In genomic region chr10:33616921-33617320, GRCh38 we compare ENCODE assay signal across 29 cellular contexts.
A peak's percentile ranks its signal among the peaks of the same experiment; 100 is the strongest.
DNase-seq lines count a peak whose midpoint lies in the region; ATAC-seq, FAIRE-seq and TF ChIP-seq lines count a peak whose summit lies in the region.
"Had no signal": no experiment of that assay in that cellular context is flagged by ENCODE, and none has a peak within 500 bp of the region (broad histone marks: within the 10 kb centered on the region; RNA-seq: fewer than 3 reads in every experiment).

No MANE protein-coding gene starts in this region.

- H3K23ac ChIP-seq in neuronal stem cell (ENCODE audit: low read depth, low read length, poor library complexity): no peak overlapping the region

- H3K36me3 ChIP-seq in adipocyte (ENCODE audit: control insufficient read depth, insufficient read depth, low read length, severe bottlenecking) (no peaks in the 10 kb centered on the region), neuronal stem cell (replicated peaks in 1 of 2; ENCODE audit: control insufficient read depth in 2 of 2, insufficient read depth in 2 of 2, low read length in 2 of 2) (no peaks in the 10 kb centered on the region)
- H3K36me3 ChIP-seq: colonic mucosa, MG63, ovary, upper lobe of left lung had no signal

- H3K4me3 ChIP-seq in adipocyte (ENCODE audit: low read length) (no peak overlapping the region), fibroblast of pulmonary artery (replicated peaks; ENCODE audit: low read depth, low read length) (no peak overlapping the region), neuronal stem cell (ENCODE audit: low read length in 2 of 2) (no peak overlapping the region)
- H3K4me3 ChIP-seq: colonic mucosa, MG63, ovary, upper lobe of left lung had no signal

- no peak overlapping the region for H2BK5ac ChIP-seq in neuronal stem cell (ENCODE audit: low read length)

- H3K9ac ChIP-seq in adipocyte (ENCODE audit: low read length): no peak overlapping the region
- no peak overlapping the region for H3K9ac ChIP-seq in neuronal stem cell (ENCODE audit: low read depth, low read length, poor library complexity)
- H3K9ac ChIP-seq: SK-N-SH had no signal

- H3K4me1 ChIP-seq in adipocyte (ENCODE audit: control insufficient read depth, insufficient read depth, low read length) (peaks cover 21% of the 10 kb centered on the region), neuronal stem cell (ENCODE audit: control insufficient read depth in 2 of 2, insufficient read depth in 1 of 2, low read depth in 1 of 2, low read length in 2 of 2) (peaks cover 0 to 2% of the 10 kb centered on the region in 2 donors)
- H3K4me1 ChIP-seq: colonic mucosa had no signal

- no peak overlapping the region for H3K4ac ChIP-seq in neuronal stem cell (ENCODE audit: low read length)

- FAIRE-seq in RCC 7860 (lab: Jason Lieb, UNC): no peak
- FAIRE-seq: HTR-8/SVneo, islet of Langerhans had no signal

- H3K27ac ChIP-seq in neuronal stem cell (replicated peaks; ENCODE audit: low read length): no peak overlapping the region
- H3K27ac ChIP-seq: colonic mucosa, ovary, upper lobe of left lung had no signal

- no CpG with 5 or more reads among the region's 1 CpG for WGBS in neuronal stem cell (ENCODE audit: extremely low coverage in 2 of 2, insufficient read length in 2 of 2, insufficient replicate concordance in 1 of 2), 2 donors

- H2AK5ac ChIP-seq in neuronal stem cell (ENCODE audit: low read depth, low read length): no peak overlapping the region

- no peak for ATAC-seq in HG02981 (IDR thresholded peaks at IDR 0.05; ENCODE audit: unreplicated experiment)
- ATAC-seq: activated CD4-positive, alpha-beta T cell treated with anti-CD3 and anti-CD28 coated beads for 36 hours; activated CD8-positive, alpha-beta T cell treated with anti-CD3 and anti-CD28 coated beads, Interleukin-2, amount 10 ng/mL, durations not matched to agents 7 days and 5 days; HCT116; natural killer cell had no signal

- H2AFZ ChIP-seq in neuronal stem cell (ENCODE audit: low read length): peak overlapping the region; percentile 16

- no peak overlapping the region for H4K8ac ChIP-seq in neuronal stem cell (ENCODE audit: low read depth, low read length)

- no peak overlapping the region for H2BK120ac ChIP-seq in neuronal stem cell (ENCODE audit: low read depth, low read length)

- no peak for TF ChIP-seq CTCF in fibroblast of pulmonary artery (IDR thresholded peaks at IDR 0.05; ENCODE audit: low read length, missing control alignments)

- no peak overlapping the region for H4K91ac ChIP-seq in neuronal stem cell (ENCODE audit: low read depth, low read length, poor library complexity)

- no peaks in the 10 kb centered on the region for H3K27me3 ChIP-seq in adipocyte (replicated peaks; ENCODE audit: control insufficient read depth, insufficient read depth, low read length)
- no peaks in the 10 kb centered on the region for H3K27me3 ChIP-seq in neuronal stem cell (ENCODE audit: control insufficient read depth in 3 of 3, insufficient read depth in 3 of 3, low read depth in 1 of 3, low read length in 3 of 3)
- H3K27me3 ChIP-seq: colonic mucosa, MG63, ovary, upper lobe of left lung had no signal

- no peak overlapping the region for H3K18ac ChIP-seq in neuronal stem cell (ENCODE audit: low read length)

- no peak overlapping the region for H2BK15ac ChIP-seq in neuronal stem cell (ENCODE audit: low read length)

- no peaks in the 10 kb centered on the region for H3K79me1 ChIP-seq in neuronal stem cell (ENCODE audit: low read depth, low read length)

- H3K14ac ChIP-seq in neuronal stem cell (ENCODE audit: low read length): no peak overlapping the region

- H3K9me3 ChIP-seq in adipocyte (ENCODE audit: control insufficient read depth, low read length) (no peaks in the 10 kb centered on the region), neuronal stem cell (replicated peaks in 1 of 2; ENCODE audit: control insufficient read depth in 2 of 2, insufficient read depth in 1 of 2, low read depth in 1 of 2, low read length in 2 of 2) (peaks cover 2 to 5% of the 10 kb centered on the region in 2 donors)
- H3K9me3 ChIP-seq: colonic mucosa, ovary, SK-N-SH, upper lobe of left lung had no signal

- DNase-seq in EH (ENCODE audit: low read depth) (peak; percentile 13), adipocyte (ENCODE audit: low read depth) (peak; percentile 47), fibroblast of pulmonary artery (ENCODE audit: low read depth) (peak; percentile 20), neuronal stem cell (ENCODE audit: low spot score) (no peak), ureter (ENCODE audit: low spot score) (no peak), NCI-H1092 treated with DMSO at 0.1 percent for 48 hours (lab: John Stamatoyannopoulos, UW) (no peak), RCC 7860 (ENCODE audit: low spot score) (no peak)
- DNase-seq: activated CD4-positive, alpha-beta T cell treated with anti-CD3 and anti-CD28 coated beads for 36 hours; activated CD8-positive, alpha-beta T cell treated with anti-CD3 and anti-CD28 coated beads, Interleukin-2, amount 10 ng/mL, durations not matched to agents 7 days and 5 days; activated effector memory CD4-positive, alpha-beta T cell treated with anti-CD3 and anti-CD28 coated beads, Interleukin-2, amount 50 U/mL, for 16 hours; activated T-cell treated with anti-CD3 and anti-CD28 coated beads for 4 hours; colonic mucosa; COR-L47; DMS79 treated with DMSO at 0.1 percent for 48 hours; effector CD8-positive, alpha-beta T cell; KG1; MG63; natural killer cell; NCI-H1417; NCI-H2081 treated with DMSO at 0.1 percent for 48 hours; ovary; retina; SK-N-SH; stimulated activated CD4-positive, alpha-beta T cell treated with anti-CD3 and anti-CD28 coated beads, Interleukin-2, amount 100 ng/mL, for 48 hours; upper lobe of left lung had no signal

- no peak overlapping the region for H2BK12ac ChIP-seq in neuronal stem cell (ENCODE audit: low read length)

- no peak overlapping the region for H3K4me2 ChIP-seq in neuronal stem cell (ENCODE audit: insufficient read depth, low read length, poor library complexity, severe bottlenecking)
- H3K4me2 ChIP-seq: SK-N-SH had no signal

Comparison
In these comparisons a context has a peak if more than half of its experiments do, and no peak if none do; other contexts are left out.
1. DNase-seq: peak in EH (single experiment), adipocyte (single experiment) and fibroblast of pulmonary artery (single experiment); none in neuronal stem cell (single experiment), ureter (single experiment), NCI-H1092 treated with DMSO at 0.1 percent for 48 hours (single experiment) and RCC 7860 (single experiment).